9 cellular contexts compared by ENCODE assay signal in the genomic region with DNA sequence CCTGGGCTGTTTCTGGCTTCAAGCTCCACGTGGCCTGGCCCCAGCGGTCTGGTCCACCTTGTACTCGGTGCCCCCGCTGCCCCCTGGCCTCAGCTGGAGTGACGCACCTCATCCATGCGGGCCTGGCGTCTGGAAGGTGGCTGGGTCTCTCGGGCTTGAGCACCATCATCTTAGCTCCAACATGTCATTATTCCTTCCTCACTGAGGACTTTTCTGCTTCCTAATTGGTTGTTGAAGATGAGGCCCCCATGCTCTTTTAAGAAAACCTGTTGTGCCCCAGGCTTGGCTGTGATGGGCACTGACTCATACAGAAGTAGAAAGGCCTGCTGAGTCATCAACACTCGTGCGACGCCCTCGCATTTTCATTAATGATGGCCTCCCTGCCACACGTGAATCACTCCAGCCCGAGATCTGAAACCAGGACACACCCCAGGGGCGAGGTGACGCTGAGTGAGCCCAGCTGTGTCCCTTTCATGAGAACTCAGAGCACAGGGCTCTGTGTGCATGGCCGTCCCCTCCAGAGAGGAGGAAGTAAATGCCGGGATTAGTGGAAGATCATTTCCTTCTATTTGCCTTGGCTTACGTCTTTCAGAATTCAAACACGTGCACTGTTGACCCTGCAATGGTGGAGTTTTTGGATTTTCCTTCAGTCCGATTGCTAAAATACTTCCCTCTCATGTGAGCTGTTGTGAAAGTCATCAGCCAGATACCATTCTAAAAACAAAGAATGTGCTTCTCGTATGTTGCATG. TPM values are rescaled to one million over a fixed set of nuclear protein-coding genes. Genes with fewer than 3 reads are reported as not detected.
A peak's percentile ranks its signal among the peaks of the same experiment; 100 is the strongest.
DNase-seq lines count a peak whose midpoint lies in the region; ATAC-seq, FAIRE-seq and TF ChIP-seq lines count a peak whose summit lies in the region.
"Had no signal": no experiment of that assay in that cellular context is flagged by ENCODE, and none has a peak within 500 bp of the region (broad histone marks: within the 10 kb centered on the region; RNA-seq: fewer than 3 reads in every experiment).

No MANE protein-coding gene starts in this region.

- H3K36me3 ChIP-seq in RWPE2 (ENCODE audit: low read depth) = no peaks in the 10 kb centered on the region
- no peaks in the 10 kb centered on the region for H3K36me3 ChIP-seq in kidney (ENCODE audit: control insufficient read depth in 1 of 2, insufficient read depth in 2 of 2, low read length in 2 of 2)
- no peaks in the 10 kb centered on the region for H3K36me3 ChIP-seq in OCI-LY7 (ENCODE audit: insufficient read depth, low read length)
- H3K36me3 ChIP-seq: neutrophil had no signal

- H3K27ac ChIP-seq in RWPE2 (ENCODE audit: poor library complexity, severe bottlenecking) (no peak overlapping the region), kidney (ENCODE audit: low read depth in 2 of 2, low read length in 2 of 2) (no peak overlapping the region), OCI-LY7 (ENCODE audit: low read depth, low read length, poor library complexity, severe bottlenecking) (no peak overlapping the region)
- H3K27ac ChIP-seq: neutrophil had no signal

- H3K27ac Mint-ChIP-seq in activated naive CD8-positive, alpha-beta T cell treated with anti-CD3 and anti-CD28 coated beads, Interleukin-2, amount 50 U/mL, for 24 hours = peak overlapping the region; percentile 15

- H3K4me2 ChIP-seq in OCI-LY7 (ENCODE audit: low read length) = no peak overlapping the region

- H3K27me3 Mint-ChIP-seq in activated naive CD8-positive, alpha-beta T cell treated with anti-CD3 and anti-CD28 coated beads, Interleukin-2, amount 50 U/mL, for 24 hours = peaks cover 79% of the 10 kb centered on the region

- H3K79me2 ChIP-seq in OCI-LY7 (ENCODE audit: insufficient read depth, low read depth, low read length) = no peaks in the 10 kb centered on the region

- H3K4me3 ChIP-seq in RWPE2 (ENCODE audit: severe bottlenecking) (no peak overlapping the region), kidney (ENCODE audit: low read length in 2 of 2) (no peak overlapping the region), OCI-LY7 (ENCODE audit: low read depth, low read length, poor library complexity, severe bottlenecking) (no peak overlapping the region)

- DNase-seq in AG09319 (ENCODE audit: extremely low read depth, low read depth) (peak; percentile 58), RWPE2 (ENCODE audit: low spot score) (peak; percentile 88), kidney (peak; percentile 94), OCI-LY7 (ENCODE audit: low spot score) (no peak)
- DNase-seq in activated naive CD8-positive, alpha-beta T cell treated with anti-CD3 and anti-CD28 coated beads, Interleukin-2, amount 50 U/mL, for 24 hours = peak; percentile 70
- peak; percentile 45 for DNase-seq in stimulated activated CD8-positive, alpha-beta memory T cell treated with anti-CD3 and anti-CD28 coated beads, Interleukin-12 subunit alpha, Interleukin-12 subunit beta, amount 100 ng/mL, for 24 hours (ENCODE audit: extremely low read depth)

- intact Hi-C loops in kidney (cut with DNase I) (no loop called here), OCI-LY7 (cut with micrococcal nuclease; ENCODE audit: unreplicated experiment) (no loop called here)

- POLR2A ChIA-PET in OCI-LY7 (lab: Charles Lee) = interaction anchor here (1.0 kb wide), 1 partner anchor 12 kb away, joined by 3 read pairs; no protein-coding TSS in a partner anchor

- no TSS peak for BruUV-seq in OCI-LY7 (replicated peaks; lab: Mats Ljungman, UMichigan)

- peaks cover 28% of the 10 kb centered on the region for H3K4me1 Mint-ChIP-seq in activated naive CD8-positive, alpha-beta T cell treated with anti-CD3 and anti-CD28 coated beads, Interleukin-2, amount 50 U/mL, for 24 hours

- H2AFZ ChIP-seq in OCI-LY7 (ENCODE audit: low read length) = no peak overlapping the region

- H3K9me3 ChIP-seq in RWPE2 (ENCODE audit: severe bottlenecking) (no peaks in the 10 kb centered on the region), kidney (ENCODE audit: control insufficient read depth in 1 of 2, low read length in 2 of 2) (no peaks in the 10 kb centered on the region), OCI-LY7 (ENCODE audit: low read length) (no peaks in the 10 kb centered on the region)
- H3K9me3 ChIP-seq: neutrophil had no signal

- no peaks in the 10 kb centered on the region for H3K27me3 ChIP-seq in RWPE2 (ENCODE audit: insufficient read depth, poor library complexity, severe bottlenecking)

- CTCF ChIA-PET in OCI-LY7 (lab: Charles Lee; ENCODE audit: unreplicated experiment) = no interaction called here

- no peaks in the 10 kb centered on the region for H3K9me3 Mint-ChIP-seq in activated naive CD8-positive, alpha-beta T cell treated with anti-CD3 and anti-CD28 coated beads, Interleukin-2, amount 50 U/mL, for 24 hours

- H3K4me3 Mint-ChIP-seq in activated naive CD8-positive, alpha-beta T cell treated with anti-CD3 and anti-CD28 coated beads, Interleukin-2, amount 50 U/mL, for 24 hours = no peak overlapping the region

- no peak overlapping the region for H3K9ac ChIP-seq in kidney (ENCODE audit: low read length in 2 of 2)

- ATAC-seq in GM19023 (IDR thresholded peaks at IDR 0.05; ENCODE audit: unreplicated experiment) (peak; percentile 85), HG03108 (IDR thresholded peaks at IDR 0.05; ENCODE audit: unreplicated experiment) (peak; percentile 92), RWPE2 (ENCODE audit: low read depth) (peak; percentile 93)
- peak; percentile 93 for ATAC-seq in activated naive CD8-positive, alpha-beta T cell treated with anti-CD3 and anti-CD28 coated beads, Interleukin-2, amount 50 U/mL, for 24 hours

- FAIRE-seq in kidney (lab: Jason Lieb, UNC) = no peak

- no peaks in the 10 kb centered on the region for H4K20me1 ChIP-seq in OCI-LY7 (ENCODE audit: insufficient read depth, low read length)

- no peaks in the 10 kb centered on the region for H3K36me3 Mint-ChIP-seq in activated naive CD8-positive, alpha-beta T cell treated with anti-CD3 and anti-CD28 coated beads, Interleukin-2, amount 50 U/mL, for 24 hours (ENCODE audit: low read depth)

- no peaks in the 10 kb centered on the region for H3K9me2 ChIP-seq in OCI-LY7 (ENCODE audit: insufficient read depth, low read length)

- H3K4me1 ChIP-seq in RWPE2 (ENCODE audit: insufficient read depth, poor library complexity, severe bottlenecking) (peaks cover 11% of the 10 kb centered on the region), kidney (ENCODE audit: control insufficient read depth in 1 of 2, insufficient read depth in 1 of 2, low read depth in 1 of 2, low read length in 2 of 2) (no peaks in the 10 kb centered on the region), OCI-LY7 (ENCODE audit: insufficient read depth, low read length, poor library complexity, severe bottlenecking) (no peaks in the 10 kb centered on the region)

- TF ChIP-seq CTCF in AG09319 (IDR thresholded peaks at IDR 0.05; ENCODE audit: low read depth, low read length) (no peak), RWPE2 (IDR thresholded peaks at IDR 0.05; ENCODE audit: poor library complexity, severe bottlenecking) (no peak), kidney (IDR thresholded peaks at IDR 0.05; ENCODE audit: borderline replicate concordance, extremely low read depth, insufficient read depth) (no peak), OCI-LY7 (conservative IDR thresholded peaks at IDR 0.05; ENCODE audit: low read length) (no peak)

RNA-seq across cellular contexts. Expression of a gene that starts 14.0 kb away (rescaled TPM):
- total RNA-seq in kidney (0.16 TPM), OCI-LY7 (2022) (not detected in 2 replicates)
- 1.1 TPM for polyA plus RNA-seq in kidney (ENCODE audit: insufficient read depth, low read depth, low replicate concordance)
- not detected in 2 replicates for total RNA-seq in OCI-LY7 (2014; rRNA removed; shearing (Covaris generic))

RNA-seq across cellular contexts. Expression of a gene that starts 17.9 kb away (rescaled TPM):
- total RNA-seq in kidney (5.0 TPM), OCI-LY7 (2022) (not detected in 2 replicates)
- polyA plus RNA-seq in kidney (ENCODE audit: insufficient read depth, low read depth, low replicate concordance) = 13.1 TPM
- total RNA-seq in OCI-LY7 (2014; rRNA removed; shearing (Covaris generic)) = not detected in 2 replicates

RNA-seq across cellular contexts. Expression of a gene that starts 57.3 kb away (rescaled TPM):
- total RNA-seq in kidney = not detected
- not detected for polyA plus RNA-seq in kidney (ENCODE audit: insufficient read depth, low read depth, low replicate concordance)
- total RNA-seq in OCI-LY7 (2014; rRNA removed; shearing (Covaris generic)) = not detected in 2 replicates
- not detected in 2 replicates for total RNA-seq in OCI-LY7 (2022)
